ENCODE assay signal across 20 cellular contexts in genomic region chr6:166543603-166544293, GRCh38.
"Had no signal": no experiment of that assay in that cellular context is flagged by ENCODE, and none has a peak within 500 bp of the region (broad histone marks: within the 10 kb centered on the region; RNA-seq: fewer than 3 reads in every experiment).

No MANE protein-coding gene starts in this region.

- H3K36me3 Mint-ChIP-seq: activated CD4-positive, alpha-beta memory T cell treated with anti-CD3 and anti-CD28 coated beads for 36 hours; activated naive CD8-positive, alpha-beta T cell had no signal

- ATAC-seq: activated CD4-positive, alpha-beta T cell treated with anti-CD3 and anti-CD28 coated beads for 36 hours; body of pancreas; SK-N-SH treated with all-trans-retinoic acid at 6 μM for 48 hours; stimulated activated naive CD8-positive, alpha-beta T cell treated with anti-CD3 and anti-CD28 coated beads, Interleukin-15, Interleukin-2, amounts not matched to agents 100 U/mL and 50 U/mL, for 24 hours had no signal

- H3K27me3 Mint-ChIP-seq: activated CD4-positive, alpha-beta memory T cell treated with anti-CD3 and anti-CD28 coated beads for 36 hours; activated CD4-positive, alpha-beta T cell treated with anti-CD3 and anti-CD28 coated beads for 36 hours; activated naive CD8-positive, alpha-beta T cell had no signal

- H2AFZ ChIP-seq: hepatocyte had no signal

- DNase-seq: activated CD4-positive, alpha-beta memory T cell treated with anti-CD3 and anti-CD28 coated beads for 36 hours; activated CD4-positive, alpha-beta T cell treated with anti-CD3 and anti-CD28 coated beads for 36 hours; activated gamma-delta T cell; activated T-cell treated with anti-CD3 and anti-CD28 coated beads, Interleukin-2, amount 50 U/mL, for 48 hours; amygdala; body of pancreas; central memory CD4-positive, alpha-beta T cell; effector memory CD4-positive, alpha-beta T cell; midbrain; stimulated activated CD4-positive, alpha-beta T cell treated with anti-CD3 and anti-CD28 coated beads, Interleukin-4, amount 100 ng/mL, for 4 hours; stimulated activated CD8-positive, alpha-beta memory T cell treated with anti-CD3 and anti-CD28 coated beads, Interleukin-4, amount 100 ng/mL, for 48 hours; stimulated activated naive CD8-positive, alpha-beta T cell treated with anti-CD3 and anti-CD28 coated beads, Interleukin-15, Interleukin-2, amounts not matched to agents 100 U/mL and 50 U/mL, for 24 hours; T-helper 1 cell; transverse colon; WERI-Rb-1 had no signal

- H3K9me3 Mint-ChIP-seq: activated CD4-positive, alpha-beta memory T cell treated with anti-CD3 and anti-CD28 coated beads for 36 hours had no signal

- H3K27ac ChIP-seq: coronary artery, hepatocyte, neutrophil, transverse colon, WERI-Rb-1 had no signal

- H3K4me2 ChIP-seq: hepatocyte had no signal

- H3K27me3 ChIP-seq: body of pancreas, hepatocyte, neutrophil, transverse colon had no signal

- H3K9me3 ChIP-seq: body of pancreas, neutrophil, transverse colon had no signal

- H3K4me3 ChIP-seq: body of pancreas, coronary artery, hepatocyte, transverse colon had no signal

- H3K27ac Mint-ChIP-seq: activated CD4-positive, alpha-beta memory T cell treated with anti-CD3 and anti-CD28 coated beads for 36 hours; activated CD4-positive, alpha-beta T cell treated with anti-CD3 and anti-CD28 coated beads for 36 hours; activated naive CD8-positive, alpha-beta T cell had no signal

- H3K4me3 Mint-ChIP-seq: activated CD4-positive, alpha-beta memory T cell treated with anti-CD3 and anti-CD28 coated beads for 36 hours; activated CD4-positive, alpha-beta T cell treated with anti-CD3 and anti-CD28 coated beads for 36 hours; activated naive CD8-positive, alpha-beta T cell had no signal

- H3K36me3 ChIP-seq: transverse colon, WERI-Rb-1 had no signal
